Comparison of ENCODE assay signal across 28 cellular contexts in the genomic region with DNA sequence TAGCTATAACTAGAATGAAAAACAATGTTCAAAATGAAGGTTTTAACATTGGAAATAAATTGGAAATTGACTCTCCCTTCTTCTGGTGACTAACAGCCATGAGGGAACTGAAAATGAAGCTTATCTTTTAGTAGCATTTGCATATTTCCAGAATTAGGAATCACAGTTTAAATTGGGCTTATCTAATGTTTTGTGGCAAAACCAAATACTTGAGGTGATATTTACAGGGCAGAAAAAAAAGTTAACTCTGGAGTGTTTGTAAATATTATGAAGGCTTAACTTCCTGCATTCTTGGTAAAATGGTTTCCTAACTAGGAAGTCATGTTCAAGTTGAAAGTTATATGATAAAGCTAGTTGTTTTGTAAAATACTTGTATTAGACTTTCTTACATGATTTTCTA.
"Had no signal": no experiment of that assay in that cellular context is flagged by ENCODE, and none has a peak within 500 bp of the region (broad histone marks: within the 10 kb centered on the region; RNA-seq: fewer than 3 reads in every experiment).

No MANE protein-coding gene starts in this region.

- H3K4me1 Mint-ChIP-seq: activated CD4-positive, alpha-beta T cell treated with anti-CD3 and anti-CD28 coated beads, Interleukin-2, amount 10 ng/mL, durations not matched to agents 24 days and 14 days had no signal

- H3K4me3 ChIP-seq: adrenal gland, SJCRH30, SK-N-MC had no signal

- H3K36me3 Mint-ChIP-seq: activated naive CD4-positive, alpha-beta T cell treated with anti-CD3 and anti-CD28 coated beads, Interleukin-2, amount 50 U/mL, for 72 hours; brain had no signal

- H3K27ac ChIP-seq: adrenal gland, KMS-11, SJCRH30, SK-N-MC, WERI-Rb-1 had no signal

- H3K27me3 Mint-ChIP-seq: activated CD4-positive, alpha-beta T cell treated with anti-CD3 and anti-CD28 coated beads, Interleukin-2, amount 10 ng/mL, durations not matched to agents 24 days and 14 days; brain had no signal

- H3K9me3 ChIP-seq: adrenal gland, SJCRH30 had no signal

- H3K4me1 ChIP-seq: adrenal gland, SJCRH30 had no signal

- H3K4me2 ChIP-seq: KMS-11 had no signal

- H3K9ac ChIP-seq: KMS-11 had no signal

- H3K9me3 Mint-ChIP-seq: activated naive CD4-positive, alpha-beta T cell treated with anti-CD3 and anti-CD28 coated beads for 36 hours had no signal

- H3K27ac Mint-ChIP-seq: activated CD4-positive, alpha-beta T cell treated with anti-CD3 and anti-CD28 coated beads, Interleukin-2, amount 10 ng/mL, durations not matched to agents 24 days and 14 days; activated CD8-positive, alpha-beta T cell treated with anti-CD3 and anti-CD28 coated beads, Interleukin-2, amount 10 ng/mL, durations not matched to agents 7 days and 5 days; activated naive CD4-positive, alpha-beta T cell treated with anti-CD3 and anti-CD28 coated beads for 36 hours; activated naive CD4-positive, alpha-beta T cell treated with anti-CD3 and anti-CD28 coated beads, Interleukin-2, amount 50 U/mL, for 72 hours; activated T-cell treated with anti-CD3 and anti-CD28 coated beads, Interleukin-2, amount 50 U/mL, for 24 hours; brain had no signal

- H3K36me3 ChIP-seq: adrenal gland, SJCRH30, WERI-Rb-1 had no signal

- FAIRE-seq: astrocyte, bronchial epithelial cell had no signal

- ATAC-seq: activated CD8-positive, alpha-beta T cell treated with anti-CD3 and anti-CD28 coated beads, Interleukin-2, amount 10 ng/mL, durations not matched to agents 7 days and 5 days; activated naive CD4-positive, alpha-beta T cell treated with anti-CD3 and anti-CD28 coated beads, Interleukin-2, amount 50 U/mL, for 72 hours; Panc1 had no signal

- H3K4me3 Mint-ChIP-seq: activated CD4-positive, alpha-beta T cell treated with anti-CD3 and anti-CD28 coated beads, Interleukin-2, amount 10 ng/mL, durations not matched to agents 24 days and 14 days; activated CD8-positive, alpha-beta T cell treated with anti-CD3 and anti-CD28 coated beads, Interleukin-2, amount 10 ng/mL, durations not matched to agents 7 days and 5 days; activated naive CD4-positive, alpha-beta T cell treated with anti-CD3 and anti-CD28 coated beads for 36 hours; activated T-cell treated with anti-CD3 and anti-CD28 coated beads, Interleukin-2, amount 50 U/mL, for 24 hours; brain had no signal

- DNase-seq: activated CD4-positive, alpha-beta T cell treated with anti-CD3 and anti-CD28 coated beads, Interleukin-2, amount 10 ng/mL, durations not matched to agents 24 days and 14 days; activated CD4-positive, alpha-beta T cell treated with anti-CD3 and anti-CD28 coated beads, Interleukin-2, amount 50 U/mL, for 48 hours; activated CD4-positive, CD25-positive, alpha-beta regulatory T cell; activated CD8-positive, alpha-beta T cell treated with anti-CD3 and anti-CD28 coated beads, Interleukin-2, amount 10 ng/mL, durations not matched to agents 7 days and 5 days; activated gamma-delta T cell treated with Interleukin-2 at 50 U/mL for 16 hours; activated naive CD4-positive, alpha-beta T cell treated with anti-CD3 and anti-CD28 coated beads for 36 hours; activated T-cell treated with anti-CD3 and anti-CD28 coated beads, Interleukin-2, amount 50 U/mL, for 24 hours; adrenal gland; caudate nucleus; cerebellar nuclear complex; NCI-H1048; NCI-H1436 treated with DMSO at 0.1 percent for 48 hours; NCI-H1694 treated with DMSO at 0.1 percent for 48 hours; NCI-H2029; NCI-H510A; NCI-H526; NCI-H774; SHP77; SJCRH30; T1000; WERI-Rb-1 had no signal
